In the genomic region with DNA sequence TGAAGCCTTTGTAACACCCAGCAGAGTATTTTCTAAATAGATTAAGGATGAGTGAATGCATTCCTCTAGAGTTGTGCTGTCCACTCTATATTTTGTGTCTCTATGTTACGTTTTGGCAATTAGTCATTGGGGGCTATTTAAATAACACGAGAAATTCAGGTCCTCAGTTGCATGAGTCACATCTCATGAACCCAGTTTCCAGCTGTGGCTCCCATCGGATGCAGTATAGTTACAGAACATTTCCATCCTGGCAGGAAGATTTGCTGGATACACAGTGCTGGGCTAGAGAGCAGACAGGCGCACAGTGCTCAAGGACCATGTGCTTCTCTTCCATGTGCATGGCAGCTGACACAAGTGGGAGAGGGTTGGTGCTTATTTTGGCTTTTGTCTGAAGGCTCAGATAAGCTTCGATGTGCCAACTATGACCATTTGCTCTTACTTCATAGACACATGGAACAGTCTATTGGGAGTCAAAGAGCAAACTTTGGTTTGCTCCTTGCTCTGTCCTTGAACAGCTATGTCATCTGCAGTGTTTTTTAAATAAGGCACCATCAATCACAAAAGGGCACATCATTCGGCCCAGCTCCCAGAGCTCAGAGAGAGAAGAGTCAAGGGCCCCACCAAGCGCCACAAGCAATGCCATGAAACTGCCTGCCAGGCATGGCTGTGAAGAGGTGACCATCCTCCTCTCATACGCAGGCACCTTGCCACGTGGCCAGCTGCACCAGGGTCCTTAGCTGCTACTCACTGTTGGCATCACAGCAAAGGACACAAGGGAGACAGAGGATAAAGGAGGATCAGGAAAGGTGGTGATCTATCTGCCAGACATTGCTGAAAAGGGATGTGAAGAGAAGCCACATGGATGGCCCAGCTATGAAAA, we compare ENCODE assay signal across 17 cellular contexts. TPM values are rescaled to one million over a fixed set of nuclear protein-coding genes. Genes with fewer than 3 reads are reported as not detected.
A peak's percentile ranks its signal among the peaks of the same experiment; 100 is the strongest.
DNase-seq lines count a peak whose midpoint lies in the region; ATAC-seq, FAIRE-seq and TF ChIP-seq lines count a peak whose summit lies in the region.
"Had no signal": no experiment of that assay in that cellular context is flagged by ENCODE, and none has a peak within 500 bp of the region (broad histone marks: within the 10 kb centered on the region; RNA-seq: fewer than 3 reads in every experiment).

No MANE protein-coding gene starts in this region.

- WGBS in HepG2 (ENCODE audit: low lambda C conversion rate) = 97% methylated on average over 4 of the region's 9 CpGs
- 91% methylated on average over 9 of the region's 9 CpGs for WGBS in prostate gland

- no peak overlapping the region for H3K4me3 Mint-ChIP-seq in chondrocyte (ENCODE audit: unreplicated experiment)

- in situ Hi-C loops in HepG2 (cut with HindIII; ENCODE audit: extremely low pct_ligation_motif_present, low pct_unique_long_range_greater_than_20kb) = no loop called here

- H3K79me2 ChIP-seq in HepG2 (ENCODE audit: insufficient read depth, low read length) = peaks cover 2% of the 10 kb centered on the region

- intact Hi-C loops in HepG2 (cut with micrococcal nuclease; ENCODE audit: unreplicated experiment) = loop anchor here (10.0 kb wide), 1 partner anchor 445 kb away; no protein-coding TSS in a partner anchor
- intact Hi-C loops in prostate gland (cut with DNase I) = no loop called here

- H3K4me1 Mint-ChIP-seq in chondrocyte (ENCODE audit: low read depth) = peaks cover 17% of the 10 kb centered on the region

- H3K27me3 ChIP-seq in HepG2 (ENCODE audit: control insufficient read depth in 1 of 2, insufficient read depth in 2 of 2, low read length in 2 of 2) (no peaks in the 10 kb centered on the region), prostate gland (replicated peaks; ENCODE audit: insufficient read depth) (no peaks in the 10 kb centered on the region)

- BruUV-seq in HepG2 (replicated peaks; lab: Mats Ljungman, UMichigan) = no TSS peak

- no peak for TF ChIP-seq EP300 in HepG2 (IDR thresholded peaks at IDR 0.05; ENCODE audit: low read depth in 2 of 2, low read length in 2 of 2)
- no peak for TF ChIP-seq EP300 in HepG2 (CRISPR knock-in tag; IDR thresholded peaks at IDR 0.05; ENCODE audit: borderline replicate concordance)

- TF ChIP-seq POLR2A in HepG2 (IDR thresholded peaks at IDR 0.05; ENCODE audit: insufficient read depth in 1 of 2, low read depth in 2 of 2, low read length in 2 of 2) (no peak), prostate gland (IDR thresholded peaks at IDR 0.05) (no peak)

- no peaks in the 10 kb centered on the region for H3K9me3 Mint-ChIP-seq in chondrocyte (ENCODE audit: low read depth)
- H3K9me3 Mint-ChIP-seq: activated naive CD4-positive, alpha-beta T cell treated with anti-CD3 and anti-CD28 coated beads, Interleukin-2, amount 50 U/mL, for 72 hours had no signal

- H3K27me3 Mint-ChIP-seq in chondrocyte (ENCODE audit: low read depth) = no peaks in the 10 kb centered on the region

- peak; percentile 4 for FAIRE-seq in HepG2 (lab: Jason Lieb, UNC)

- H3K4me2 ChIP-seq in HepG2 (ENCODE audit: low read depth, low read length) = no peak overlapping the region

- CTCF ChIA-PET in HepG2 (lab: Yijun Ruan, JAX; ENCODE audit: low intra/inter-chr PET ratio, low total read pairs) = no interaction called here

- H3K9ac ChIP-seq in HepG2 (ENCODE audit: insufficient read depth, low read depth, low read length) = no peak overlapping the region

- H3K4me3 ChIP-seq in HepG2 (replicated peaks in 1 of 3; ENCODE audit: insufficient read depth in 1 of 3, low read depth in 2 of 3, low read length in 3 of 3) (no peak overlapping the region), prostate gland (no peak overlapping the region)

- H3K27ac ChIP-seq in HepG2 (ENCODE audit: extremely low read length, insufficient read depth, low read length) (no peak overlapping the region), prostate gland (no peak overlapping the region), caudate nucleus (ENCODE audit: low read depth, low read length) (no peak overlapping the region)

- TF ChIP-seq CTCF in chondrocyte (IDR thresholded peaks at IDR 0.05) = no peak
- TF ChIP-seq CTCF in HepG2 (CRISPR knock-in tag; IDR thresholded peaks at IDR 0.05) = no peak
- no peak for TF ChIP-seq CTCF in GM10266 (IDR thresholded peaks at IDR 0.05; ENCODE audit: control insufficient read depth, insufficient read depth, low read depth, missing control alignments)
- no peak for TF ChIP-seq CTCF in prostate gland (IDR thresholded peaks at IDR 0.05)

- H2AFZ ChIP-seq in HepG2 (ENCODE audit: low read length) = no peak overlapping the region

- H4K20me1 ChIP-seq in HepG2 (ENCODE audit: insufficient read depth, low read length) = no peaks in the 10 kb centered on the region

- ATAC-seq in HepG2 = no peak
- ATAC-seq: activated naive CD4-positive, alpha-beta T cell treated with anti-CD3 and anti-CD28 coated beads, Interleukin-2, amount 50 U/mL, for 72 hours; Panc1 had no signal

- H3K27ac Mint-ChIP-seq in chondrocyte (ENCODE audit: unreplicated experiment) = peak overlapping the region; percentile 41
- H3K27ac Mint-ChIP-seq: activated naive CD4-positive, alpha-beta T cell treated with anti-CD3 and anti-CD28 coated beads, Interleukin-2, amount 50 U/mL, for 72 hours had no signal

- H3K36me3 Mint-ChIP-seq in chondrocyte (ENCODE audit: low read depth) = no peaks in the 10 kb centered on the region
- H3K36me3 Mint-ChIP-seq: activated naive CD4-positive, alpha-beta T cell treated with anti-CD3 and anti-CD28 coated beads, Interleukin-2, amount 50 U/mL, for 72 hours had no signal

- POLR2A ChIA-PET in HepG2 (lab: Yijun Ruan, JAX) = no interaction called here

- TF ChIP-seq RAD21 in HepG2 (CRISPR knock-in tag; IDR thresholded peaks at IDR 0.05) = no peak

- DNase-seq in AG08396 (ENCODE audit: low spot score) = peak; percentile 69
- peak; percentile 59 for DNase-seq in HT1080 (ENCODE audit: low read depth)
- DNase-seq in chondrocyte (ENCODE audit: low spot score) = no peak
- no peak for DNase-seq in HepG2 (ENCODE audit: low spot score)
- no peak for DNase-seq in GM10266 (ENCODE audit: extremely low spot score)
- DNase-seq in prostate gland (ENCODE audit: low spot score) = no peak
- DNase-seq in caudate nucleus (lab: John Stamatoyannopoulos, UW) = no peak
- DNase-seq in iPS-NIHi11 (ENCODE audit: low spot score) = no peak
- DNase-seq: activated CD4-positive, CD25-positive, alpha-beta regulatory T cell; activated CD8-positive, alpha-beta memory T cell treated with anti-CD3 and anti-CD28 coated beads, Interleukin-2, amount 50 U/mL, for 4 hours; C1 segment of cervical spinal cord; NCI-H146; NCI-H524 treated with DMSO at 0.1 percent for 48 hours; nucleus accumbens; T-helper 1 cell had no signal

- peaks cover 15% of the 10 kb centered on the region for H3K4me1 ChIP-seq in HepG2 (ENCODE audit: insufficient read depth, low read length)
- no peaks in the 10 kb centered on the region for H3K4me1 ChIP-seq in prostate gland (replicated peaks)

- H3K36me3 ChIP-seq in HepG2 (replicated peaks in 1 of 2; ENCODE audit: control insufficient read depth in 1 of 2, insufficient read depth in 2 of 2, low read length in 2 of 2) (no peaks in the 10 kb centered on the region), prostate gland (no peaks in the 10 kb centered on the region)

- H3K9me3 ChIP-seq in HepG2 (ENCODE audit: low read length) = no peaks in the 10 kb centered on the region
- no peaks in the 10 kb centered on the region for H3K9me3 ChIP-seq in prostate gland

RNA-seq across cellular contexts. Expression of gene STS, which starts 8.1 kb away (rescaled TPM):
- total RNA-seq in HT1080 (2014; rRNA removed; shearing (Covaris generic)) = 2.8 and 2.9 TPM in 2 replicates
- polyA plus RNA-seq in HT1080 (2015; cell fraction: cytosol; rRNA removed) = 2.8 and 3.1 TPM in 2 replicates
- 1.3 and 1.6 TPM in 2 replicates for polyA plus RNA-seq in HT1080 (2015; cell fraction: nucleus; rRNA removed)
- total RNA-seq in chondrocyte (10.9 to 12.5 TPM (median 12.1 TPM) in 3 replicates), HepG2 (2016; rRNA removed; fragmentation: Illumina TruSeq; extraction: Trizol) (1.5 and 2.0 TPM in 2 replicates), prostate gland (1 to 10 TPM; 9.8 to 10.0 TPM)
- 0.40 and 0.53 TPM in 2 replicates for total RNA-seq in HepG2 (2016; cell fraction: cytosol; rRNA removed; fragmentation: Illumina TruSeq; extraction: Trizol; ENCODE audit: low read depth)
- total RNA-seq in HepG2 (2016; cell fraction: insoluble cytoplasmic fraction; rRNA removed; fragmentation: Illumina TruSeq; extraction: Trizol) = 1.6 and 2.1 TPM in 2 replicates
- total RNA-seq in HepG2 (2016; cell fraction: membrane; rRNA removed; fragmentation: Illumina TruSeq; extraction: Trizol) = 1.9 TPM in 2 replicates
- 1.4 and 1.7 TPM in 2 replicates for total RNA-seq in HepG2 (2016; cell fraction: nucleus; rRNA removed; fragmentation: Illumina TruSeq; extraction: Trizol)
- 0.87 and 0.88 TPM in 2 replicates for polyA plus RNA-seq in HepG2 (2011; rRNA removed)
- polyA plus RNA-seq in HepG2 (2011; cell fraction: cytosol; rRNA removed) = 0.60 and 0.95 TPM in 2 replicates
- 0.32 and 0.54 TPM in 2 replicates for polyA plus RNA-seq in HepG2 (2011; cell fraction: nucleus; rRNA removed)
- 1.0 and 1.2 TPM in 2 replicates for polyA plus RNA-seq in HepG2 (2012)
- 0.45 and 0.62 TPM in 2 replicates for polyA plus RNA-seq in HepG2 (2016; cell fraction: cytosol; fragmentation: Illumina TruSeq; extraction: Trizol; ENCODE audit: low read depth)
- 2.5 TPM in 2 replicates for polyA plus RNA-seq in HepG2 (2016; cell fraction: insoluble cytoplasmic fraction; fragmentation: Illumina TruSeq; extraction: Trizol; ENCODE audit: low read depth)
- polyA plus RNA-seq in HepG2 (2016; cell fraction: membrane; fragmentation: Illumina TruSeq; extraction: Trizol; ENCODE audit: low read depth) = 1.7 and 2.0 TPM in 2 replicates
- 1.5 and 1.7 TPM in 2 replicates for polyA plus RNA-seq in HepG2 (2016; cell fraction: nucleus; fragmentation: Illumina TruSeq; extraction: Trizol; ENCODE audit: insufficient read depth, low read depth)
- 2.4 and 36.0 TPM in 2 replicates for polyA minus RNA-seq in HepG2 (2011; rRNA and poly(A)+ RNA removed; ENCODE audit: low replicate concordance)
- polyA minus RNA-seq in HepG2 (2011; cell fraction: cytosol; rRNA and poly(A)+ RNA removed) = 1.2 and 2.6 TPM in 2 replicates
- polyA minus RNA-seq in HepG2 (2011; cell fraction: nucleus; rRNA and poly(A)+ RNA removed) = 1.0 and 2.4 TPM in 2 replicates

RNA-seq across cellular contexts. Expression of gene PUDP, which starts 8.5 kb away (rescaled TPM):
- 12.0 and 16.2 TPM in 2 replicates for total RNA-seq in HT1080 (2014; rRNA removed; shearing (Covaris generic))
- polyA plus RNA-seq in HT1080 (2015; cell fraction: cytosol; rRNA removed) = 28.0 and 31.9 TPM in 2 replicates
- 14.5 and 17.3 TPM in 2 replicates for polyA plus RNA-seq in HT1080 (2015; cell fraction: nucleus; rRNA removed)
- 10.7 to 14.7 TPM (median 12.6 TPM) in 3 replicates for total RNA-seq in chondrocyte
- 7.5 and 16.3 TPM in 2 replicates for total RNA-seq in HepG2 (2016; rRNA removed; fragmentation: Illumina TruSeq; extraction: Trizol)
- total RNA-seq in HepG2 (2016; cell fraction: cytosol; rRNA removed; fragmentation: Illumina TruSeq; extraction: Trizol; ENCODE audit: low read depth) = 1.9 and 2.0 TPM in 2 replicates
- 7.1 and 17.4 TPM in 2 replicates for total RNA-seq in HepG2 (2016; cell fraction: insoluble cytoplasmic fraction; rRNA removed; fragmentation: Illumina TruSeq; extraction: Trizol)
- 8.8 and 9.0 TPM in 2 replicates for total RNA-seq in HepG2 (2016; cell fraction: membrane; rRNA removed; fragmentation: Illumina TruSeq; extraction: Trizol)
- 7.7 and 8.1 TPM in 2 replicates for total RNA-seq in HepG2 (2016; cell fraction: nucleus; rRNA removed; fragmentation: Illumina TruSeq; extraction: Trizol)
- 17.7 and 23.5 TPM in 2 replicates for polyA plus RNA-seq in HepG2 (2011; rRNA removed)
- polyA plus RNA-seq in HepG2 (2011; cell fraction: cytosol; rRNA removed) = 17.5 and 21.4 TPM in 2 replicates
- 5.4 and 6.3 TPM in 2 replicates for polyA plus RNA-seq in HepG2 (2011; cell fraction: nucleus; rRNA removed)
- 17.4 and 19.4 TPM in 2 replicates for polyA plus RNA-seq in HepG2 (2012)
- 3.0 and 3.9 TPM in 2 replicates for polyA plus RNA-seq in HepG2 (2016; cell fraction: cytosol; fragmentation: Illumina TruSeq; extraction: Trizol; ENCODE audit: low read depth)
- 32.6 and 35.0 TPM in 2 replicates for polyA plus RNA-seq in HepG2 (2016; cell fraction: insoluble cytoplasmic fraction; fragmentation: Illumina TruSeq; extraction: Trizol; ENCODE audit: low read depth)
- polyA plus RNA-seq in HepG2 (2016; cell fraction: membrane; fragmentation: Illumina TruSeq; extraction: Trizol; ENCODE audit: low read depth) = 10.4 and 10.6 TPM in 2 replicates
- polyA plus RNA-seq in HepG2 (2016; cell fraction: nucleus; fragmentation: Illumina TruSeq; extraction: Trizol; ENCODE audit: insufficient read depth, low read depth) = 11.5 and 12.1 TPM in 2 replicates
- 18.1 and 31.8 TPM in 2 replicates for polyA minus RNA-seq in HepG2 (2011; rRNA and poly(A)+ RNA removed; ENCODE audit: low replicate concordance)
- polyA minus RNA-seq in HepG2 (2011; cell fraction: cytosol; rRNA and poly(A)+ RNA removed) = 10.1 and 12.8 TPM in 2 replicates
- 14.5 and 17.7 TPM in 2 replicates for polyA minus RNA-seq in HepG2 (2011; cell fraction: nucleus; rRNA and poly(A)+ RNA removed)
- total RNA-seq in prostate gland = 10 to 100 TPM; 14.8 to 17.6 TPM

Comparison
In these comparisons a context has a peak if more than half of its experiments do, and no peak if none do; other contexts are left out.
1. DNase-seq: peak in AG08396 (single experiment) and HT1080 (single experiment); none in chondrocyte (single experiment), HepG2 (single experiment), GM10266 (single experiment), prostate gland (single experiment), caudate nucleus (0 of 61) and iPS-NIHi11 (single experiment).